Comparison of ENCODE assay signal across 11 cellular contexts in genomic region chr1:245585252-245585959, GRCh38.
A peak's percentile ranks its signal among the peaks of the same experiment; 100 is the strongest.
DNase-seq lines count a peak whose midpoint lies in the region; ATAC-seq and TF ChIP-seq lines count a peak whose summit lies in the region.
"Had no signal": no experiment of that assay in that cellular context is flagged by ENCODE, and none has a peak within 500 bp of the region (broad histone marks: within the 10 kb centered on the region; RNA-seq: fewer than 3 reads in every experiment).

No MANE protein-coding gene starts in this region.

- H3K4me1 ChIP-seq in SJSA1 (replicated peaks), result peaks cover 16% of the 10 kb centered on the region
- H3K4me1 ChIP-seq in body of pancreas, result no peaks in the 10 kb centered on the region
- H3K4me1 ChIP-seq: gastrocnemius medialis had no signal

- H3K27ac ChIP-seq in SJSA1 (peak overlapping the region; percentile 43), body of pancreas (no peak overlapping the region)
- H3K27ac ChIP-seq: gastrocnemius medialis had no signal

- H3K27me3 Mint-ChIP-seq in osteocyte (ENCODE audit: unreplicated experiment), result peaks cover 19% of the 10 kb centered on the region

- DNase-seq in EH (ENCODE audit: low read depth), result peak; percentile 94
- peak in 1 of 2 experiments; percentile 74 for DNase-seq in SJSA1 (ENCODE audit: low read depth in 1 of 2, low spot score in 2 of 2)
- DNase-seq in fibroblast of peridontal ligament (ENCODE audit: extremely low read depth), result peak; percentile 80
- no peak for DNase-seq in osteocyte (ENCODE audit: extremely low spot score, unreplicated experiment)
- no peak for DNase-seq in body of pancreas
- DNase-seq in AML-193 (lab: John Stamatoyannopoulos, UW), result no peak
- no peak for DNase-seq in SKM-1 (lab: John Stamatoyannopoulos, UW; ENCODE audit: unreplicated experiment)
- DNase-seq in NCI-H345 (lab: John Stamatoyannopoulos, UW), result no peak
- DNase-seq: gastrocnemius medialis, NCI-H1105 treated with DMSO at 0.1 percent for 48 hours had no signal

- intact Hi-C loops in body of pancreas (cut with DNase I), result no loop called here

- no peaks in the 10 kb centered on the region for H3K9me3 ChIP-seq in SJSA1 (replicated peaks)
- H3K9me3 ChIP-seq in body of pancreas, result no peaks in the 10 kb centered on the region
- H3K9me3 ChIP-seq: gastrocnemius medialis had no signal

- no peak overlapping the region for H3K4me3 ChIP-seq in SJSA1
- H3K4me3 ChIP-seq in body of pancreas, result no peak overlapping the region
- H3K4me3 ChIP-seq: gastrocnemius medialis had no signal

- peaks cover 20% of the 10 kb centered on the region for H3K4me1 Mint-ChIP-seq in osteocyte (ENCODE audit: unreplicated experiment)

- no peaks in the 10 kb centered on the region for H3K9me3 Mint-ChIP-seq in osteocyte (ENCODE audit: unreplicated experiment)
- H3K9me3 Mint-ChIP-seq: type B pancreatic cell had no signal

- TF ChIP-seq CTCF in osteocyte (IDR thresholded peaks at IDR 0.05) (no peak), body of pancreas (IDR thresholded peaks at IDR 0.05) (no peak)

- H3K36me3 ChIP-seq in SJSA1 (no peaks in the 10 kb centered on the region), body of pancreas (replicated peaks in 1 of 2; ENCODE audit: insufficient read depth in 1 of 2, low read depth in 2 of 2) (no peaks in the 10 kb centered on the region)
- H3K36me3 ChIP-seq: gastrocnemius medialis had no signal

- H3K36me3 Mint-ChIP-seq in osteocyte (ENCODE audit: unreplicated experiment), result no peaks in the 10 kb centered on the region
- H3K36me3 Mint-ChIP-seq: type B pancreatic cell had no signal

- 43 to 52% methylated on average over 11 of the region's 11 CpGs for WGBS in body of pancreas, 2 donors

- H3K27me3 ChIP-seq in SJSA1 (replicated peaks), result no peaks in the 10 kb centered on the region
- no peaks in the 10 kb centered on the region for H3K27me3 ChIP-seq in body of pancreas
- H3K27me3 ChIP-seq: gastrocnemius medialis had no signal

- H3K27ac Mint-ChIP-seq in osteocyte (ENCODE audit: unreplicated experiment), result peak overlapping the region; percentile 65
- H3K27ac Mint-ChIP-seq: type B pancreatic cell had no signal

- no peak for TF ChIP-seq POLR2A in body of pancreas (IDR thresholded peaks at IDR 0.05)

- ATAC-seq in body of pancreas, result no peak
- ATAC-seq: gastrocnemius medialis had no signal

- peak overlapping the region; percentile 28 for H3K4me3 Mint-ChIP-seq in osteocyte (ENCODE audit: unreplicated experiment)
- H3K4me3 Mint-ChIP-seq: type B pancreatic cell had no signal

Comparison
In these comparisons a context has a peak if more than half of its experiments do, and no peak if none do; other contexts are left out.
1. DNase-seq: peak in EH (single experiment) and fibroblast of peridontal ligament (single experiment); none in osteocyte (single experiment), body of pancreas (0 of 4), AML-193 (0 of 2), SKM-1 (single experiment) and NCI-H345 (single experiment).